Comparison of ENCODE assay signal across 14 cellular contexts in the genomic region with DNA sequence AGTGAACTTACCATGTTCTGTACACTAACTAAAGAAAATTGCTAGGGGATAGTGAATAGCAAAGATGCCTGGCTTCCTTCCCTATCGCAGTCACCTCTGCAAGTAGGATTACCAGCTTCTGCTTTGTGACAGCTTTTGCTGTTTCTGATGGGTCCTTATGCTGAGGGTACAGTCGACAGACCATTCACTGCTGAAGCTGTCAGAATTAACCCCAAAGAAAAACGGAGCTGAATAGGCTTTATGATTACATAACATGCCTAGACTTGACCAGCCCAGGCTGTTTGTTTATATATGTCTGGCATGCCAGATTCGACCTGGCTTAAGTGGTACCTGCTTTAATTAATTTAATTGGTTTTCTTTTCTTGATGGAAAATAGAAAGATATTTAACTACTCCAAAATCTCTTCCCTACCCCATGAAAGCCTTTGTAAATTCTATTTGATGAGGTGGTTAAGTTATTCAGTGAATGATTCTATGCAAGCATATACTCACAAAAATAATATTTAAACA. TPM values are rescaled to one million over a fixed set of nuclear protein-coding genes. Genes with fewer than 3 reads are reported as not detected.
A peak's percentile ranks its signal among the peaks of the same experiment; 100 is the strongest.
DNase-seq lines count a peak whose midpoint lies in the region; ATAC-seq and TF ChIP-seq lines count a peak whose summit lies in the region.
"Had no signal": no experiment of that assay in that cellular context is flagged by ENCODE, and none has a peak within 500 bp of the region (broad histone marks: within the 10 kb centered on the region; RNA-seq: fewer than 3 reads in every experiment).

No MANE protein-coding gene starts in this region.

- ATAC-seq in heart left ventricle (peak in 2 of 4 donors; percentile 16 to 38), thoracic aorta (ENCODE audit: insufficient number of reproducible peaks, low FRiP score, low read depth) (no peak), upper lobe of right lung (no peak)

- TF ChIP-seq CTCF in heart left ventricle (IDR thresholded peaks at IDR 0.05) (no peak), epithelial cell of esophagus (IDR thresholded peaks at IDR 0.05; ENCODE audit: insufficient read depth, low read depth, low read length, missing control alignments) (no peak), thoracic aorta (IDR thresholded peaks at IDR 0.05) (no peak), upper lobe of right lung (IDR thresholded peaks at IDR 0.05) (no peak)

- intact Hi-C loops in heart left ventricle (cut with DNase I): no loop called here
- intact Hi-C loops in cardiac septum (cut with DNase I): loop anchor here (10.0 kb wide), 1 partner anchor 341 kb away; no protein-coding TSS in a partner anchor
- intact Hi-C loops in upper lobe of right lung (cut with DNase I): no loop called here

- H3K27me3 ChIP-seq in heart left ventricle (no peaks in the 10 kb centered on the region), thoracic aorta (replicated peaks; ENCODE audit: insufficient read depth) (no peaks in the 10 kb centered on the region), upper lobe of right lung (no peaks in the 10 kb centered on the region)

- no peak for TF ChIP-seq POLR2A in heart left ventricle (IDR thresholded peaks at IDR 0.05)

- 19 to 25% (median 22%) methylated on average over 4 of the region's 4 CpGs for WGBS in heart left ventricle, 4 donors

- H3K27ac ChIP-seq in heart left ventricle (peak overlapping the region in 9 of 12 donors; percentile 7 to 67 (median 54)), thoracic aorta (no peak overlapping the region), upper lobe of right lung (no peak overlapping the region)

- peak overlapping the region in 6 of 12 donors; percentile 3 to 31 (median 19) for H3K4me3 ChIP-seq in heart left ventricle
- no peak overlapping the region for H3K4me3 ChIP-seq in epithelial cell of esophagus (ENCODE audit: low read length)
- peak overlapping the region; percentile 1 for H3K4me3 ChIP-seq in thoracic aorta
- no peak overlapping the region for H3K4me3 ChIP-seq in upper lobe of right lung
- H3K4me3 ChIP-seq: transverse colon had no signal

- no peaks in the 10 kb centered on the region for H3K36me3 ChIP-seq in heart left ventricle
- no peaks in the 10 kb centered on the region for H3K36me3 ChIP-seq in thoracic aorta
- H3K36me3 ChIP-seq in upper lobe of right lung: no peaks in the 10 kb centered on the region
- H3K36me3 ChIP-seq: transverse colon had no signal

- H3K9me3 ChIP-seq in heart left ventricle (no peaks in the 10 kb centered on the region), thoracic aorta (no peaks in the 10 kb centered on the region), upper lobe of right lung (no peaks in the 10 kb centered on the region)
- H3K9me3 ChIP-seq: transverse colon had no signal

- peaks cover 0 to 20% (median 12%) of the 10 kb centered on the region in 12 donors for H3K4me1 ChIP-seq in heart left ventricle
- peaks cover 4% of the 10 kb centered on the region in 2 donors for H3K4me1 ChIP-seq in thoracic aorta (ENCODE audit: control insufficient read depth in 1 of 2, low read depth in 2 of 2)
- no peaks in the 10 kb centered on the region for H3K4me1 ChIP-seq in upper lobe of right lung

- DNase-seq in heart left ventricle (no peak), cardiac septum (ENCODE audit: low spot score) (no peak), NCI-H2171 treated with DMSO at 0.1 percent for 48 hours (lab: John Stamatoyannopoulos, UW) (peak; percentile 80), epithelial cell of esophagus (ENCODE audit: low read depth) (peak; percentile 62), thoracic aorta (ENCODE audit: low spot score) (no peak), H4 (ENCODE audit: low spot score) (no peak), upper lobe of right lung (no peak)
- DNase-seq in effector CD8-positive, alpha-beta T cell (lab: John Stamatoyannopoulos, UW): no peak
- DNase-seq: activated B cell treated with CpG ODN at 0.5 μM for 24 hours; activated naive CD8-positive, alpha-beta T cell treated with anti-CD3 and anti-CD28 coated beads for 36 hours; hippocampal formation; MV-4-11; transverse colon had no signal

RNA-seq across cellular contexts. Expression of a gene that starts 21.7 kb away (rescaled TPM):
- total RNA-seq in heart left ventricle (10 to 100 TPM; 34.6 to 51.0 (median 43.7) TPM), cardiac septum (41.4 TPM), thoracic aorta (10 to 100 TPM; 25.5 to 30.5 TPM), upper lobe of right lung (47.2 TPM)
- 10 to 100 TPM; 14.1 to 39.6 TPM for polyA plus RNA-seq in heart left ventricle
- 46.9 and 53.4 TPM in 2 replicates for total RNA-seq in H4 (2014; rRNA removed; shearing (Covaris generic))

RNA-seq across cellular contexts. Expression of a gene that starts 32.1 kb away (rescaled TPM):
- total RNA-seq in heart left ventricle (100 to 1,000 TPM in 7 of 9 donors, 10 to 100 TPM in 2; 38.5 to 153 (median 116) TPM), cardiac septum (123 TPM), thoracic aorta (10 to 100 TPM; 16.8 to 21.1 TPM), upper lobe of right lung (59.7 TPM)
- polyA plus RNA-seq in heart left ventricle: 100 to 1,000 TPM in 1 of 2 donors, 10 to 100 TPM in 1; 66.4 to 130 TPM
- total RNA-seq in H4 (2014; rRNA removed; shearing (Covaris generic)): 45.0 and 50.5 TPM in 2 replicates

RNA-seq across cellular contexts. Expression of a gene that starts 45.0 kb away (rescaled TPM):
- total RNA-seq in heart left ventricle: under 1 TPM; 0.07 to 0.64 (median 0.25) TPM
- polyA plus RNA-seq in heart left ventricle: under 1 TPM in 1 of 2 donors, not detected in 1; 0.17 TPM
- 0.54 TPM for total RNA-seq in cardiac septum
- under 1 TPM in 1 of 2 donors, not detected in 1; 0.54 TPM for total RNA-seq in thoracic aorta
- not detected in 2 replicates for total RNA-seq in H4 (2014; rRNA removed; shearing (Covaris generic))
- 3.0 TPM for total RNA-seq in upper lobe of right lung
- total RNA-seq: activated naive CD8-positive, alpha-beta T cell treated with anti-CD3 and anti-CD28 coated beads for 36 hours; lung microvascular endothelial cell; transverse colon had no signal

RNA-seq across cellular contexts. Expression of a gene that starts 57.2 kb away (rescaled TPM):
- total RNA-seq in heart left ventricle: 100 to 1,000 TPM in 8 of 9 donors, 10 to 100 TPM in 1; 97.8 to 482 (median 138) TPM
- polyA plus RNA-seq in heart left ventricle: 100 to 1,000 TPM in 1 of 2 donors, 10 to 100 TPM in 1; 92.2 to 122 TPM
- total RNA-seq in cardiac septum: 157 TPM
- 100 to 1,000 TPM; 242 to 436 TPM for total RNA-seq in thoracic aorta
- total RNA-seq in H4 (2014; rRNA removed; shearing (Covaris generic)): 0.17 and 0.18 TPM in 2 replicates
- total RNA-seq in upper lobe of right lung: 355 TPM

Comparison
In these comparisons a context has a peak if more than half of its experiments do, and no peak if none do; other contexts are left out.
1. DNase-seq: peak in NCI-H2171 treated with DMSO at 0.1 percent for 48 hours (single experiment) and epithelial cell of esophagus (single experiment); none in heart left ventricle (0 of 5), cardiac septum (single experiment), thoracic aorta (single experiment), H4 (single experiment), upper lobe of right lung (single experiment) and effector CD8-positive, alpha-beta T cell (single experiment).
2. H3K27ac ChIP-seq: peak in heart left ventricle (9 of 12); none in thoracic aorta (0 of 2) and upper lobe of right lung (single experiment).